ENCODE assay signal across 15 cellular contexts in the genomic region with DNA sequence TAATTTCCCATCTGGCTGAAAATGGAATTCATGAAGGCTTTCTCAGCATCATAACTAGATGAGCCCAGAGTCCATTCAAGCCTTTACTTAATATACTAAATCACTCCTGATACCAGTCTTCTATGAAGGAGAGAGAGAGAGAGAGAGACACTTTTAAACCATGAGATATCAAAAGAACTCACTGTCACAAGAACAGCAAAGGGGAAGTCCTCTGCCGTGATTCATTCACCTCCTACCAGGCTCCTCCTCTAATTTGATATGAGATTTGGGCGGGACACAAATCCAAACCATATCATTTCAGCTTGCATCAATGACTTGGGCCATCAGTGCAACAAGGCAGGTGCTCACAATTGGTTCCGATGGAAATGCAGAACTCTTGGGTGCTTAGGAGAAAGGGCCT.
DNase-seq lines count a peak whose midpoint lies in the region; ATAC-seq, FAIRE-seq and TF ChIP-seq lines count a peak whose summit lies in the region.
"Had no signal": no experiment of that assay in that cellular context is flagged by ENCODE, and none has a peak within 500 bp of the region (broad histone marks: within the 10 kb centered on the region; RNA-seq: fewer than 3 reads in every experiment).

No MANE protein-coding gene starts in this region.

- peaks cover 19 to 49% of the 10 kb centered on the region in 2 donors for H3K36me3 Mint-ChIP-seq in activated T-cell treated with anti-CD3 and anti-CD28 coated beads, Interleukin-2, amount 50 U/mL, for 72 hours (ENCODE audit: insufficient read depth in 2 of 2)
- H3K36me3 Mint-ChIP-seq in activated T-helper 17 cell treated with anti-CD3 and anti-CD28 coated beads, Interleukin-2, amount 50 U/mL, for 72 hours (ENCODE audit: low read depth): no peaks in the 10 kb centered on the region

- H2AFZ ChIP-seq in parathyroid adenoma: no peak overlapping the region
- H2AFZ ChIP-seq: neural progenitor cell had no signal

- no peak overlapping the region for H3K4me3 Mint-ChIP-seq in activated T-cell treated with anti-CD3 and anti-CD28 coated beads, Interleukin-2, amount 50 U/mL, for 72 hours
- no peak overlapping the region for H3K4me3 Mint-ChIP-seq in activated T-helper 17 cell treated with anti-CD3 and anti-CD28 coated beads, Interleukin-2, amount 50 U/mL, for 72 hours
- H3K4me3 Mint-ChIP-seq: effector memory CD8-positive, alpha-beta T cell; neural progenitor cell had no signal

- H3K36me3 ChIP-seq in parathyroid adenoma (ENCODE audit: control insufficient read depth, insufficient read depth, low read length): no peaks in the 10 kb centered on the region

- no peak for TF ChIP-seq CTCF in parathyroid adenoma (IDR thresholded peaks at IDR 0.05)

- H3K27ac Mint-ChIP-seq in activated T-cell treated with anti-CD3 and anti-CD28 coated beads, Interleukin-2, amount 50 U/mL, for 72 hours: peak overlapping the region; percentile 51
- H3K27ac Mint-ChIP-seq in activated T-helper 17 cell treated with anti-CD3 and anti-CD28 coated beads, Interleukin-2, amount 50 U/mL, for 72 hours: peak overlapping the region; percentile 41
- H3K27ac Mint-ChIP-seq: neural progenitor cell had no signal

- H3K9me3 Mint-ChIP-seq in activated T-cell treated with anti-CD3 and anti-CD28 coated beads, Interleukin-2, amount 50 U/mL, for 72 hours: peaks cover 0 to 6% of the 10 kb centered on the region in 2 donors
- no peaks in the 10 kb centered on the region for H3K9me3 Mint-ChIP-seq in activated T-helper 17 cell treated with anti-CD3 and anti-CD28 coated beads, Interleukin-2, amount 50 U/mL, for 72 hours
- H3K9me3 Mint-ChIP-seq: activated T-helper 2 cell treated with anti-CD3 and anti-CD28 coated beads, Interferon-gamma antibody, Interleukin-2, Interleukin-4, amounts not matched to agents 10 μg/mL and 5 μg/mL and 100 μg/mL, durations not matched to agents 14 hours and 24 hours and 36 hours; effector memory CD8-positive, alpha-beta T cell; neural progenitor cell had no signal

- H3K4me3 ChIP-seq in parathyroid adenoma (ENCODE audit: low read depth, low read length): no peak overlapping the region
- H3K4me3 ChIP-seq: neural progenitor cell, thoracic aorta had no signal

- no peak overlapping the region for H3K4me2 ChIP-seq in parathyroid adenoma (ENCODE audit: low read length)
- H3K4me2 ChIP-seq: neural progenitor cell had no signal

- peaks cover 58% of the 10 kb centered on the region for H3K4me1 Mint-ChIP-seq in activated T-cell treated with anti-CD3 and anti-CD28 coated beads, Interleukin-2, amount 50 U/mL, for 72 hours (ENCODE audit: low read depth)
- peaks cover 31% of the 10 kb centered on the region for H3K4me1 Mint-ChIP-seq in activated T-helper 17 cell treated with anti-CD3 and anti-CD28 coated beads, Interleukin-2, amount 50 U/mL, for 72 hours
- H3K4me1 Mint-ChIP-seq: neural progenitor cell had no signal

- DNase-seq in activated T-cell treated with anti-CD3 and anti-CD28 coated beads, Interleukin-2, amount 50 U/mL, for 72 hours: no peak
- DNase-seq in activated T-cell treated with anti-CD3 and anti-CD28 coated beads for 4 hours (no peak), GM19239 (ENCODE audit: insufficient read length, low spot score) (no peak), NCI-H1417 treated with DMSO at 0.1 percent for 48 hours (lab: John Stamatoyannopoulos, UW) (no peak), NCI-H146 treated with DMSO at 0.1 percent for 48 hours (lab: John Stamatoyannopoulos, UW; ENCODE audit: unreplicated experiment) (no peak), urothelium cell line (ENCODE audit: low spot score) (no peak)
- DNase-seq: DMS79 treated with DMSO at 0.1 percent for 48 hours; effector memory CD8-positive, alpha-beta T cell; stimulated activated CD4-positive, alpha-beta T cell treated with anti-CD3 and anti-CD28 coated beads, Interleukin-12 subunit alpha, Interleukin-12 subunit beta, amount 100 ng/mL, for 4 hours had no signal

- H3K4me1 ChIP-seq in parathyroid adenoma: peaks cover 11% of the 10 kb centered on the region
- H3K4me1 ChIP-seq: neural progenitor cell had no signal

- H3K9me3 ChIP-seq in parathyroid adenoma (ENCODE audit: control insufficient read depth, low read length): no peaks in the 10 kb centered on the region
- H3K9me3 ChIP-seq: thoracic aorta had no signal

- peak; percentile 31 to 61 for ATAC-seq in activated T-cell treated with anti-CD3 and anti-CD28 coated beads, Interleukin-2, amount 50 U/mL, for 72 hours (replicated peaks in 1 of 2)
- peak; percentile 47 for ATAC-seq in activated T-helper 17 cell treated with anti-CD3 and anti-CD28 coated beads, Interleukin-2, amount 50 U/mL, for 72 hours (replicated peaks)
- ATAC-seq: effector memory CD8-positive, alpha-beta T cell had no signal

- no peak overlapping the region for H3K9ac ChIP-seq in parathyroid adenoma
- H3K9ac ChIP-seq: neural progenitor cell had no signal

- peaks cover 8% of the 10 kb centered on the region for H3K79me2 ChIP-seq in parathyroid adenoma

- peak overlapping the region; percentile 8 for H3K27ac ChIP-seq in parathyroid adenoma
- H3K27ac ChIP-seq: thoracic aorta had no signal

- H3K27me3 Mint-ChIP-seq in activated T-cell treated with anti-CD3 and anti-CD28 coated beads, Interleukin-2, amount 50 U/mL, for 72 hours (ENCODE audit: low read depth): no peaks in the 10 kb centered on the region
- H3K27me3 Mint-ChIP-seq in activated T-helper 17 cell treated with anti-CD3 and anti-CD28 coated beads, Interleukin-2, amount 50 U/mL, for 72 hours: no peaks in the 10 kb centered on the region
- H3K27me3 Mint-ChIP-seq: effector memory CD8-positive, alpha-beta T cell had no signal

- peak; percentile 31 for FAIRE-seq in GM19239 (lab: Jason Lieb, UNC)
- FAIRE-seq in urothelium cell line (lab: Jason Lieb, UNC): no peak
- FAIRE-seq: astrocyte had no signal

- no peaks in the 10 kb centered on the region for H3K27me3 ChIP-seq in parathyroid adenoma (ENCODE audit: control insufficient read depth, insufficient read depth, low read length)
- H3K27me3 ChIP-seq: neural progenitor cell had no signal
